ENCODE assay signal across 27 cellular contexts in genomic region chr12:107386569-107386968, GRCh38.
DNase-seq lines count a peak whose midpoint lies in the region; ATAC-seq lines count a peak whose summit lies in the region.
"Had no signal": no experiment of that assay in that cellular context is flagged by ENCODE, and none has a peak within 500 bp of the region (broad histone marks: within the 10 kb centered on the region; RNA-seq: fewer than 3 reads in every experiment).

No MANE protein-coding gene starts in this region.

- no peak overlapping the region for H3K4me3 Mint-ChIP-seq in activated T-cell treated with anti-CD3 and anti-CD28 coated beads, Interleukin-2, amount 50 U/mL, for 72 hours
- H3K4me3 Mint-ChIP-seq in activated T-cell treated with anti-CD3 and anti-CD28 coated beads, Interleukin-2, amount 50 U/mL, for 24 hours = no peak overlapping the region
- H3K4me3 Mint-ChIP-seq: dendritic cell treated with granulocyte-macrophage colony-stimulating factor and Interleukin-4, amounts not matched to agents 40 ng/mL and 50 ng/mL, for 4 days; stimulated activated memory B cell treated with anti-CD40 and anti-IgM and Interleukin-4, amounts not matched to agents 10 μg/mL and 1 μg/mL and 100 μg/mL, for 72 hours had no signal

- H3K9me3 Mint-ChIP-seq in activated T-cell treated with anti-CD3 and anti-CD28 coated beads, Interleukin-2, amount 50 U/mL, for 72 hours = peaks cover 3 to 4% of the 10 kb centered on the region in 2 donors
- H3K9me3 Mint-ChIP-seq in activated T-cell treated with anti-CD3 and anti-CD28 coated beads, Interleukin-2, amount 50 U/mL, for 24 hours = no peaks in the 10 kb centered on the region
- H3K9me3 Mint-ChIP-seq: naive thymus-derived CD8-positive, alpha-beta T cell had no signal

- H3K36me3 Mint-ChIP-seq in activated T-cell treated with anti-CD3 and anti-CD28 coated beads, Interleukin-2, amount 50 U/mL, for 72 hours (ENCODE audit: insufficient read depth in 2 of 2) = peaks cover 7 to 18% of the 10 kb centered on the region in 2 donors
- H3K36me3 Mint-ChIP-seq in activated T-cell treated with anti-CD3 and anti-CD28 coated beads, Interleukin-2, amount 50 U/mL, for 24 hours (ENCODE audit: low read depth) = peaks cover 3% of the 10 kb centered on the region
- H3K36me3 Mint-ChIP-seq: naive thymus-derived CD8-positive, alpha-beta T cell; stimulated activated memory B cell treated with anti-CD40 and anti-IgM and Interleukin-4, amounts not matched to agents 10 μg/mL and 1 μg/mL and 100 μg/mL, for 72 hours had no signal

- no peaks in the 10 kb centered on the region for H3K4me1 ChIP-seq in SJCRH30
- H3K4me1 ChIP-seq in esophagus (ENCODE audit: control insufficient read depth in 2 of 2, insufficient read depth in 2 of 2, low read length in 1 of 2) = peaks cover 0 to 19% of the 10 kb centered on the region in 2 donors
- H3K4me1 ChIP-seq: body of pancreas, gastrocnemius medialis, lower lobe of right lung, SJSA1, upper lobe of right lung had no signal

- H3K27me3 Mint-ChIP-seq in activated T-cell treated with anti-CD3 and anti-CD28 coated beads, Interleukin-2, amount 50 U/mL, for 72 hours (ENCODE audit: low read depth) = no peaks in the 10 kb centered on the region
- H3K27me3 Mint-ChIP-seq in activated T-cell treated with anti-CD3 and anti-CD28 coated beads, Interleukin-2, amount 50 U/mL, for 24 hours = no peaks in the 10 kb centered on the region
- H3K27me3 Mint-ChIP-seq: dendritic cell treated with granulocyte-macrophage colony-stimulating factor and Interleukin-4, amounts not matched to agents 40 ng/mL and 50 ng/mL, for 4 days; naive thymus-derived CD8-positive, alpha-beta T cell had no signal

- H3K9me3 ChIP-seq in SJCRH30 (replicated peaks) = no peaks in the 10 kb centered on the region
- peaks cover 0 to 2% of the 10 kb centered on the region in 2 donors for H3K9me3 ChIP-seq in esophagus (ENCODE audit: control insufficient read depth in 2 of 2, insufficient read depth in 1 of 2, low read depth in 1 of 2, low read length in 1 of 2)
- H3K9me3 ChIP-seq: body of pancreas, gastrocnemius medialis, HAP-1, lower lobe of right lung, SJSA1, suprapubic skin, upper lobe of right lung had no signal

- H3K4me3 ChIP-seq in SJCRH30 = no peak overlapping the region
- no peak overlapping the region for H3K4me3 ChIP-seq in esophagus (ENCODE audit: low read depth in 1 of 2, low read length in 2 of 2)
- H3K4me3 ChIP-seq: body of pancreas, gastrocnemius medialis, HAP-1, lower lobe of right lung, SJSA1, suprapubic skin, upper lobe of right lung had no signal

- H3K36me3 ChIP-seq in SJCRH30 (no peaks in the 10 kb centered on the region), esophagus (ENCODE audit: control insufficient read depth in 2 of 2, insufficient read depth in 2 of 2, low read length in 1 of 2) (no peaks in the 10 kb centered on the region)
- H3K36me3 ChIP-seq: gastrocnemius medialis, HAP-1, lower lobe of right lung, SJSA1, suprapubic skin, upper lobe of right lung had no signal

- H3K4me1 Mint-ChIP-seq in activated T-cell treated with anti-CD3 and anti-CD28 coated beads, Interleukin-2, amount 50 U/mL, for 72 hours (ENCODE audit: low read depth) = peaks cover 50% of the 10 kb centered on the region
- H3K4me1 Mint-ChIP-seq in activated T-cell treated with anti-CD3 and anti-CD28 coated beads, Interleukin-2, amount 50 U/mL, for 24 hours (ENCODE audit: low read depth) = peaks cover 37% of the 10 kb centered on the region
- H3K4me1 Mint-ChIP-seq: stimulated activated memory B cell treated with anti-CD40 and anti-IgM and Interleukin-4, amounts not matched to agents 10 μg/mL and 1 μg/mL and 100 μg/mL, for 72 hours had no signal

- no peak for DNase-seq in activated T-cell treated with anti-CD3 and anti-CD28 coated beads, Interleukin-2, amount 50 U/mL, for 72 hours
- no peak for DNase-seq in activated T-cell treated with anti-CD3 and anti-CD28 coated beads, Interleukin-2, amount 50 U/mL, for 24 hours
- DNase-seq in SJCRH30 = peak; percentile 8 to 17
- DNase-seq in stimulated activated naive CD8-positive, alpha-beta T cell treated with anti-CD3 and anti-CD28 coated beads, Interleukin-15, Interleukin-2, amounts not matched to agents 100 U/mL and 50 U/mL, for 24 hours = peak; percentile 35
- DNase-seq in NCI-H82 treated with DMSO at 0.1 percent for 48 hours (lab: John Stamatoyannopoulos, UW; ENCODE audit: unreplicated experiment) = no peak
- DNase-seq in GOT3 (lab: John Stamatoyannopoulos, UW) = no peak
- DNase-seq in SW 1271 (lab: John Stamatoyannopoulos, UW) = no peak
- DNase-seq: activated CD4-positive, alpha-beta T cell treated with anti-CD3 and anti-CD28 coated beads for 1 hour; body of pancreas; COR-L47; gastrocnemius medialis; hippocampal formation; Karpas-422; lower lobe of right lung; NCI-H1417; NCI-H2081; occipital lobe; T-helper 1 cell; upper lobe of right lung had no signal

- ATAC-seq in activated T-cell treated with anti-CD3 and anti-CD28 coated beads, Interleukin-2, amount 50 U/mL, for 72 hours (replicated peaks in 1 of 2) = peak; percentile 27 to 52
- ATAC-seq in stimulated activated naive CD8-positive, alpha-beta T cell treated with anti-CD3 and anti-CD28 coated beads, Interleukin-15, Interleukin-2, amounts not matched to agents 100 U/mL and 50 U/mL, for 24 hours = peak; percentile 86
- ATAC-seq: body of pancreas; gastrocnemius medialis; lower lobe of right lung; naive thymus-derived CD8-positive, alpha-beta T cell; stimulated activated memory B cell treated with anti-CD40 and anti-IgM and Interleukin-4, amounts not matched to agents 10 μg/mL and 1 μg/mL and 100 μg/mL, for 72 hours; upper lobe of right lung had no signal

- 89 to 90% methylated on average over 4 of the region's 4 CpGs for WGBS in esophagus, 2 donors

- H3K27ac Mint-ChIP-seq in activated T-cell treated with anti-CD3 and anti-CD28 coated beads, Interleukin-2, amount 50 U/mL, for 72 hours = no peak overlapping the region
- H3K27ac Mint-ChIP-seq in activated T-cell treated with anti-CD3 and anti-CD28 coated beads, Interleukin-2, amount 50 U/mL, for 24 hours = no peak overlapping the region
- H3K27ac Mint-ChIP-seq: dendritic cell treated with granulocyte-macrophage colony-stimulating factor and Interleukin-4, amounts not matched to agents 40 ng/mL and 50 ng/mL, for 4 days; stimulated activated memory B cell treated with anti-CD40 and anti-IgM and Interleukin-4, amounts not matched to agents 10 μg/mL and 1 μg/mL and 100 μg/mL, for 72 hours had no signal

- H3K27ac ChIP-seq in SJCRH30 (no peak overlapping the region), esophagus (ENCODE audit: low read depth in 2 of 2, low read length in 1 of 2) (peak overlapping the region; percentile 76 to 89)
- H3K27ac ChIP-seq: body of pancreas, C4-2B, gastrocnemius medialis, lower lobe of right lung, SJSA1, suprapubic skin, upper lobe of right lung had no signal

- H3K27me3 ChIP-seq in SJCRH30 = no peaks in the 10 kb centered on the region
- no peaks in the 10 kb centered on the region for H3K27me3 ChIP-seq in esophagus (ENCODE audit: control insufficient read depth in 1 of 2, insufficient read depth in 2 of 2, low read length in 2 of 2)
- H3K27me3 ChIP-seq: body of pancreas, gastrocnemius medialis, SJSA1, suprapubic skin, upper lobe of right lung had no signal

Comparison
In these comparisons a context has a peak if more than half of its experiments do, and no peak if none do; other contexts are left out.
1. DNase-seq: peak in SJCRH30 (2 of 2) and stimulated activated naive CD8-positive, alpha-beta T cell treated with anti-CD3 and anti-CD28 coated beads, Interleukin-15, Interleukin-2, amounts not matched to agents 100 U/mL and 50 U/mL, for 24 hours (single experiment); none in activated T-cell treated with anti-CD3 and anti-CD28 coated beads, Interleukin-2, amount 50 U/mL, for 72 hours (0 of 2), activated T-cell treated with anti-CD3 and anti-CD28 coated beads, Interleukin-2, amount 50 U/mL, for 24 hours (single experiment), NCI-H82 treated with DMSO at 0.1 percent for 48 hours (single experiment), GOT3 (single experiment) and SW 1271 (0 of 2).